ENCODE assay signal across 38 cellular contexts in genomic region chr10:124408357-124408756, GRCh38. TPM values are rescaled to one million over a fixed set of nuclear protein-coding genes. Genes with fewer than 3 reads are reported as not detected.
"Had no signal": no experiment of that assay in that cellular context is flagged by ENCODE, and none has a peak within 500 bp of the region (broad histone marks: within the 10 kb centered on the region; RNA-seq: fewer than 3 reads in every experiment).

No MANE protein-coding gene starts in this region.

- H3K27ac ChIP-seq: adrenal gland, ascending aorta, body of pancreas, brain microvascular endothelial cell, breast epithelium, cardiac muscle cell had no signal

- H3K36me3 ChIP-seq: breast epithelium had no signal

- ATAC-seq: activated naive CD4-positive, alpha-beta T cell treated with anti-CD3 and anti-CD28 coated beads, Interleukin-2, amount 50 U/mL, for 72 hours; activated naive CD8-positive, alpha-beta T cell treated with anti-CD3 and anti-CD28 coated beads, Interleukin-2, amount 50 U/mL, for 24 hours; activated T-cell treated with anti-CD3 and anti-CD28 coated beads, Interleukin-2, amount 50 U/mL, for 4 hours; activated T-cell treated with anti-CD3 and anti-CD28 coated beads, Interleukin-2, amount 50 U/mL, for 72 hours; activated T-helper 17 cell treated with anti-CD3 and anti-CD28 coated beads, Interleukin-2, amount 50 U/mL, for 72 hours; body of pancreas had no signal

- H3K4me3 ChIP-seq: adrenal gland, ascending aorta, body of pancreas, breast epithelium, cardiac muscle cell had no signal

- H3K4me1 ChIP-seq: body of pancreas had no signal

- H3K9me3 ChIP-seq: adrenal gland, ascending aorta, body of pancreas, breast epithelium had no signal

- DNase-seq: activated effector memory CD4-positive, alpha-beta T cell treated with anti-CD3 and anti-CD28 coated beads, Interleukin-2, amount 50 U/mL, for 16 hours; activated effector memory CD4-positive, alpha-beta T cell treated with Interleukin-2 at 50 U/mL for 16 hours; activated gamma-delta T cell; activated gamma-delta T cell treated with Interleukin-2 at 50 U/mL for 16 hours; activated naive CD4-positive, alpha-beta T cell; activated naive CD4-positive, alpha-beta T cell treated with anti-CD3 and anti-CD28 coated beads for 36 hours; activated naive CD4-positive, alpha-beta T cell treated with anti-CD3 and anti-CD28 coated beads, Interleukin-2, amount 10 ng/mL, durations not matched to agents 7 days and 5 days; activated naive CD4-positive, alpha-beta T cell treated with anti-CD3 and anti-CD28 coated beads, Interleukin-2, amount 50 U/mL, for 16 hours; activated naive CD4-positive, alpha-beta T cell treated with Interleukin-2 at 50 U/mL for 16 hours; activated naive CD8-positive, alpha-beta T cell treated with anti-CD3 and anti-CD28 coated beads for 36 hours; activated naive CD8-positive, alpha-beta T cell treated with anti-CD3 and anti-CD28 coated beads, Interleukin-2, amount 10 ng/mL, durations not matched to agents 7 days and 5 days; activated naive CD8-positive, alpha-beta T cell treated with anti-CD3 and anti-CD28 coated beads, Interleukin-2, amount 50 U/mL, for 24 hours; activated T-cell treated with anti-CD3 and anti-CD28 coated beads, Interleukin-2, amount 50 U/mL, for 1 hour; activated T-cell treated with anti-CD3 and anti-CD28 coated beads, Interleukin-2, amount 50 U/mL, for 24 hours; activated T-cell treated with anti-CD3 and anti-CD28 coated beads, Interleukin-2, amount 50 U/mL, for 4 hours; activated T-cell treated with anti-CD3 and anti-CD28 coated beads, Interleukin-2, amount 50 U/mL, for 48 hours; activated T-cell treated with anti-CD3 and anti-CD28 coated beads, Interleukin-2, amount 50 U/mL, for 72 hours; adrenal gland; amniotic stem cell; amygdala; anterior cingulate cortex; body of pancreas; brain microvascular endothelial cell; caudate nucleus; central memory CD4-positive, alpha-beta T cell; cerebellar nuclear complex had no signal

- H3K27me3 ChIP-seq: adrenal gland, ascending aorta, body of pancreas, brain microvascular endothelial cell, breast epithelium, cardiac muscle cell had no signal

RNA-seq across cellular contexts. Expression of gene NKX1-2, which starts 41.5 kb away (rescaled TPM):
- total RNA-seq: activated naive CD4-positive, alpha-beta T cell treated with anti-CD3 and anti-CD28 coated beads for 36 hours; activated naive CD4-positive, alpha-beta T cell treated with anti-CD3 and anti-CD28 coated beads, Interleukin-2, amount 50 U/mL, for 72 hours; activated naive CD8-positive, alpha-beta T cell treated with anti-CD3 and anti-CD28 coated beads for 36 hours; activated naive CD8-positive, alpha-beta T cell treated with anti-CD3 and anti-CD28 coated beads, Interleukin-2, amount 10 ng/mL, durations not matched to agents 7 days and 5 days; activated T-cell treated with anti-CD3 and anti-CD28 coated beads, Interleukin-2, amount 50 U/mL, for 4 hours; activated T-cell treated with anti-CD3 and anti-CD28 coated beads, Interleukin-2, amount 50 U/mL, for 72 hours; activated T-helper 1 cell treated with anti-CD3 and anti-CD28 coated beads, Interleukin-12 subunit alpha, Interleukin-12 subunit beta, Interleukin-2, Interleukin-4 antibody, amounts not matched to agents 30 ng/mL and 10 ng/mL and 1 ng/mL, durations not matched to agents 14 hours and 24 hours and 36 hours; activated T-helper 17 cell treated with anti-CD3 and anti-CD28 coated beads, Interleukin-2, amount 50 U/mL, for 72 hours; activated T-helper 2 cell treated with anti-CD3 and anti-CD28 coated beads, Interferon-gamma antibody, Interleukin-2, Interleukin-4, amounts not matched to agents 10 μg/mL and 5 μg/mL and 100 μg/mL, durations not matched to agents 14 hours and 24 hours and 36 hours; adrenal gland; aorta; ascending aorta; astrocyte; body of pancreas; cardiac septum; chondrocyte had no signal
- polyA plus RNA-seq: adipose tissue, adrenal gland, aorta, cardiac muscle cell had no signal
